Comparison of ENCODE assay signal across 20 cellular contexts in genomic region chr5:89694026-89694540, GRCh38.
DNase-seq lines count a peak whose midpoint lies in the region; ATAC-seq and TF ChIP-seq lines count a peak whose summit lies in the region.
"Had no signal": no experiment of that assay in that cellular context is flagged by ENCODE, and none has a peak within 500 bp of the region (broad histone marks: within the 10 kb centered on the region; RNA-seq: fewer than 3 reads in every experiment).

No MANE protein-coding gene starts in this region.

- H3K4me3 ChIP-seq in A673 (ENCODE audit: low read depth, low read length, poor library complexity, severe bottlenecking) (no peak overlapping the region), SK-N-MC (no peak overlapping the region)
- H3K4me3 ChIP-seq: A549; BLaER1 treated with 17β-estradiol and CSF1 and Interleukin-3, amounts not matched to agents 10 nM and 100 nM; GM23248 had no signal

- POLR2A ChIA-PET in A673 (lab: Charles Lee; ENCODE audit: low non-redundant PET), result no interaction called here

- H3K4me1 ChIP-seq in A673 (ENCODE audit: insufficient read depth, low read length, poor library complexity, severe bottlenecking), result peaks cover 14% of the 10 kb centered on the region
- H3K4me1 ChIP-seq: A549 had no signal

- no peak overlapping the region for H3K9ac ChIP-seq in SK-N-MC (ENCODE audit: insufficient read length)
- H3K9ac ChIP-seq: BLaER1 treated with 17β-estradiol and CSF1 and Interleukin-3, amounts not matched to agents 10 nM and 100 nM; GM23248 had no signal

- intact Hi-C loops in A673 (cut with micrococcal nuclease; ENCODE audit: unreplicated experiment), result no loop called here

- no peaks in the 10 kb centered on the region for H3K36me3 ChIP-seq in A673 (ENCODE audit: insufficient read depth, low read length, poor library complexity, severe bottlenecking)
- H3K36me3 ChIP-seq in SK-N-MC (ENCODE audit: insufficient read depth, low read length), result no peaks in the 10 kb centered on the region
- H3K36me3 ChIP-seq: BLaER1 treated with 17β-estradiol and CSF1 and Interleukin-3, amounts not matched to agents 10 nM and 100 nM had no signal

- no peak for ATAC-seq in GM19397 (IDR thresholded peaks at IDR 0.05; ENCODE audit: unreplicated experiment)
- ATAC-seq in HG03139 (IDR thresholded peaks at IDR 0.05; ENCODE audit: unreplicated experiment), result no peak
- ATAC-seq: A549 had no signal

- DNase-seq in A673 (ENCODE audit: low spot score), result peak; percentile 58
- DNase-seq in NCI-H1048 (lab: John Stamatoyannopoulos, UW), result peak; percentile 70
- DNase-seq in SK-N-MC (ENCODE audit: low read depth, low spot score), result peak; percentile 59
- peak; percentile 23 for DNase-seq in fibroblast of peridontal ligament (ENCODE audit: extremely low read depth)
- DNase-seq in A172 (ENCODE audit: low spot score), result no peak
- DNase-seq in activated effector memory CD4-positive, alpha-beta T cell treated with Interleukin-2 at 50 U/mL for 16 hours, result no peak
- DNase-seq: CD4-positive, alpha-beta T cell; CD8-positive, alpha-beta memory T cell; DMS 273 treated with DMSO at 0.1 percent for 48 hours; DMS79; EL; GDM1; GM23248; H7; HCEC 1CT had no signal

- CTCF ChIA-PET in A673 (lab: Charles Lee), result no interaction called here

- H3K27me3 ChIP-seq in A673 (replicated peaks; ENCODE audit: insufficient read depth, low read depth, low read length, poor library complexity), result no peaks in the 10 kb centered on the region
- H3K27me3 ChIP-seq: BLaER1 treated with 17β-estradiol and CSF1 and Interleukin-3, amounts not matched to agents 10 nM and 100 nM had no signal

- no peak for TF ChIP-seq CTCF in A673 (conservative IDR thresholded peaks at IDR 0.05; ENCODE audit: low read depth, low read length)

- no peak overlapping the region for H3K27ac ChIP-seq in A673 (ENCODE audit: low read depth, low read length, poor library complexity, severe bottlenecking)
- 0 out of 2 replicates have a peak overlapping the region, but pooled peaks have one; percentile 25 for H3K27ac ChIP-seq in SK-N-MC
- H3K27ac ChIP-seq: 22Rv1; A549; BLaER1 treated with 17β-estradiol and CSF1 and Interleukin-3, amounts not matched to agents 10 nM and 100 nM; GM23248 had no signal

- BruUV-seq in A673 (replicated peaks; lab: Mats Ljungman, UMichigan), result no TSS peak

- H3K9me3 ChIP-seq in A673 (ENCODE audit: low read depth, low read length, poor library complexity, severe bottlenecking) (no peaks in the 10 kb centered on the region), SK-N-MC (ENCODE audit: low read depth, low read length) (no peaks in the 10 kb centered on the region)
- H3K9me3 ChIP-seq: A549 had no signal

Comparison
In these comparisons a context has a peak if more than half of its experiments do, and no peak if none do; other contexts are left out.
1. DNase-seq: peak in A673 (single experiment), NCI-H1048 (single experiment), SK-N-MC (single experiment) and fibroblast of peridontal ligament (single experiment); none in A172 (single experiment) and activated effector memory CD4-positive, alpha-beta T cell treated with Interleukin-2 at 50 U/mL for 16 hours (single experiment).